In genomic region chr1:219031821-219032220, GRCh38 we compare ENCODE assay signal across 20 cellular contexts.
A peak's percentile ranks its signal among the peaks of the same experiment; 100 is the strongest.
DNase-seq lines count a peak whose midpoint lies in the region.
"Had no signal": no experiment of that assay in that cellular context is flagged by ENCODE, and none has a peak within 500 bp of the region (broad histone marks: within the 10 kb centered on the region; RNA-seq: fewer than 3 reads in every experiment).

No MANE protein-coding gene starts in this region.

- DNase-seq in M059J (ENCODE audit: low read depth) (peak; percentile 31), amniotic epithelial cell (ENCODE audit: low read depth) (peak; percentile 30), epithelial cell of prostate (ENCODE audit: low read depth, low spot score) (peak; percentile 12), renal cortical epithelial cell (ENCODE audit: low read depth) (peak; percentile 36), NCI-H748 (lab: John Stamatoyannopoulos, UW; ENCODE audit: unreplicated experiment) (no peak), NCI-H510A treated with DMSO at 0.1 percent for 48 hours (lab: John Stamatoyannopoulos, UW) (no peak), NCI-H2196 (lab: John Stamatoyannopoulos, UW; ENCODE audit: unreplicated experiment) (no peak)
- DNase-seq: CD4-positive, alpha-beta T cell; COR-L47; GDM1; GOT3; KBM-7; NCI-H1417 treated with DMSO at 0.1 percent for 48 hours; NCI-H187 treated with DMSO at 0.1 percent for 48 hours; NCI-H2107; NCI-H226; NCI-H524; NCI-H82; SJCRH30 had no signal

- no peak overlapping the region for H3K27ac ChIP-seq in epithelial cell of prostate
- H3K27ac ChIP-seq: BLaER1, SJCRH30 had no signal

Comparison
In these comparisons a context has a peak if more than half of its experiments do, and no peak if none do; other contexts are left out.
1. DNase-seq: peak in M059J (single experiment), amniotic epithelial cell (single experiment), epithelial cell of prostate (single experiment) and renal cortical epithelial cell (single experiment); none in NCI-H748 (single experiment), NCI-H510A treated with DMSO at 0.1 percent for 48 hours (single experiment) and NCI-H2196 (single experiment).